In genomic region chr7:31883761-31884164, GRCh38 we compare ENCODE assay signal across 9 cellular contexts.
A peak's percentile ranks its signal among the peaks of the same experiment; 100 is the strongest.
DNase-seq lines count a peak whose midpoint lies in the region; ATAC-seq lines count a peak whose summit lies in the region.
"Had no signal": no experiment of that assay in that cellular context is flagged by ENCODE, and none has a peak within 500 bp of the region (broad histone marks: within the 10 kb centered on the region; RNA-seq: fewer than 3 reads in every experiment).

No MANE protein-coding gene starts in this region.

- no peak overlapping the region for H3K4me3 Mint-ChIP-seq in activated naive CD4-positive, alpha-beta T cell treated with anti-CD3 and anti-CD28 coated beads for 36 hours
- no peak overlapping the region for H3K4me3 Mint-ChIP-seq in CD4-positive, alpha-beta memory T cell
- H3K4me3 Mint-ChIP-seq: memory B cell had no signal

- H3K36me3 Mint-ChIP-seq in activated naive CD4-positive, alpha-beta T cell treated with anti-CD3 and anti-CD28 coated beads for 36 hours (ENCODE audit: low read depth): no peaks in the 10 kb centered on the region
- no peaks in the 10 kb centered on the region for H3K36me3 Mint-ChIP-seq in CD4-positive, alpha-beta memory T cell
- H3K36me3 Mint-ChIP-seq: memory B cell had no signal

- H3K4me3 ChIP-seq in CD4-positive, alpha-beta memory T cell (ENCODE audit: low read length in 2 of 2): no peak overlapping the region

- ATAC-seq in GM18867 (IDR thresholded peaks at IDR 0.05; ENCODE audit: unreplicated experiment) (peak; percentile 98), HG03039 (IDR thresholded peaks at IDR 0.05; ENCODE audit: unreplicated experiment) (peak; percentile 81), left lobe of liver (peak; percentile 25)

- peak in 46 of 56 donors; percentile 6 to 80 (median 34) for DNase-seq in amygdala (lab: John Stamatoyannopoulos, UW)
- DNase-seq in left lobe of liver (ENCODE audit: low spot score): no peak
- DNase-seq in activated naive CD4-positive, alpha-beta T cell treated with anti-CD3 and anti-CD28 coated beads for 36 hours: no peak
- no peak for DNase-seq in activated gamma-delta T cell (lab: John Stamatoyannopoulos, UW)
- no peak for DNase-seq in CD4-positive, alpha-beta memory T cell
- no peak for DNase-seq in NCI-H82 treated with DMSO at 0.1 percent for 48 hours (lab: John Stamatoyannopoulos, UW; ENCODE audit: unreplicated experiment)

- CTCF ChIA-PET in activated naive CD4-positive, alpha-beta T cell treated with anti-CD3 and anti-CD28 coated beads for 36 hours (lab: Charles Lee): interaction anchor here (0.7 kb wide), 1 partner anchor 15 kb away, joined by 3 read pairs; no protein-coding TSS in a partner anchor
- CTCF ChIA-PET in CD4-positive, alpha-beta memory T cell (lab: Charles Lee; ENCODE audit: partially characterized antibody): no interaction called here

- H3K27me3 Mint-ChIP-seq in activated naive CD4-positive, alpha-beta T cell treated with anti-CD3 and anti-CD28 coated beads for 36 hours (ENCODE audit: low read depth): no peaks in the 10 kb centered on the region
- no peaks in the 10 kb centered on the region for H3K27me3 Mint-ChIP-seq in CD4-positive, alpha-beta memory T cell
- H3K27me3 Mint-ChIP-seq: memory B cell had no signal

- H3K27ac Mint-ChIP-seq in activated naive CD4-positive, alpha-beta T cell treated with anti-CD3 and anti-CD28 coated beads for 36 hours: no peak overlapping the region
- H3K27ac Mint-ChIP-seq in CD4-positive, alpha-beta memory T cell: no peak overlapping the region
- H3K27ac Mint-ChIP-seq: memory B cell had no signal

- POLR2A ChIA-PET in CD4-positive, alpha-beta memory T cell (lab: Charles Lee; ENCODE audit: partially characterized antibody): no interaction called here

- H3K27ac ChIP-seq in CD4-positive, alpha-beta memory T cell (ENCODE audit: low read depth, low read length): no peak overlapping the region

- intact Hi-C loops in activated naive CD4-positive, alpha-beta T cell treated with anti-CD3 and anti-CD28 coated beads for 36 hours (cut with micrococcal nuclease): no loop called here
- intact Hi-C loops in CD4-positive, alpha-beta memory T cell (cut with micrococcal nuclease): no loop called here

- no peaks in the 10 kb centered on the region for H3K27me3 ChIP-seq in CD4-positive, alpha-beta memory T cell (ENCODE audit: insufficient read depth, low read length)

- H3K9me3 ChIP-seq in CD4-positive, alpha-beta memory T cell (ENCODE audit: control insufficient read depth in 1 of 2, low read length in 2 of 2): no peaks in the 10 kb centered on the region

- no peaks in the 10 kb centered on the region for H3K36me3 ChIP-seq in CD4-positive, alpha-beta memory T cell (ENCODE audit: insufficient read depth, low read length)

- H3K4me1 ChIP-seq in CD4-positive, alpha-beta memory T cell (ENCODE audit: insufficient read depth, low read length): no peaks in the 10 kb centered on the region

- peaks cover 11% of the 10 kb centered on the region for H3K9me3 Mint-ChIP-seq in activated naive CD4-positive, alpha-beta T cell treated with anti-CD3 and anti-CD28 coated beads for 36 hours
- peaks cover 3 to 18% (median 8%) of the 10 kb centered on the region in 8 donors for H3K9me3 Mint-ChIP-seq in CD4-positive, alpha-beta memory T cell

- H3K4me1 Mint-ChIP-seq in activated naive CD4-positive, alpha-beta T cell treated with anti-CD3 and anti-CD28 coated beads for 36 hours (ENCODE audit: low read depth): no peaks in the 10 kb centered on the region
- no peaks in the 10 kb centered on the region for H3K4me1 Mint-ChIP-seq in CD4-positive, alpha-beta memory T cell
- H3K4me1 Mint-ChIP-seq: memory B cell had no signal

Comparison
In these comparisons a context has a peak if more than half of its experiments do, and no peak if none do; other contexts are left out.
1. ATAC-seq: peak in every context shown above with its lines; median percentile 98 in GM18867; 81 in HG03039; 25 in left lobe of liver.
2. DNase-seq: peak in amygdala (46 of 56); none in left lobe of liver (single experiment), activated naive CD4-positive, alpha-beta T cell treated with anti-CD3 and anti-CD28 coated beads for 36 hours (single experiment), activated gamma-delta T cell (single experiment), CD4-positive, alpha-beta memory T cell (0 of 5) and NCI-H82 treated with DMSO at 0.1 percent for 48 hours (single experiment).